ENCODE assay signal across 8 cellular contexts in the genomic region with DNA sequence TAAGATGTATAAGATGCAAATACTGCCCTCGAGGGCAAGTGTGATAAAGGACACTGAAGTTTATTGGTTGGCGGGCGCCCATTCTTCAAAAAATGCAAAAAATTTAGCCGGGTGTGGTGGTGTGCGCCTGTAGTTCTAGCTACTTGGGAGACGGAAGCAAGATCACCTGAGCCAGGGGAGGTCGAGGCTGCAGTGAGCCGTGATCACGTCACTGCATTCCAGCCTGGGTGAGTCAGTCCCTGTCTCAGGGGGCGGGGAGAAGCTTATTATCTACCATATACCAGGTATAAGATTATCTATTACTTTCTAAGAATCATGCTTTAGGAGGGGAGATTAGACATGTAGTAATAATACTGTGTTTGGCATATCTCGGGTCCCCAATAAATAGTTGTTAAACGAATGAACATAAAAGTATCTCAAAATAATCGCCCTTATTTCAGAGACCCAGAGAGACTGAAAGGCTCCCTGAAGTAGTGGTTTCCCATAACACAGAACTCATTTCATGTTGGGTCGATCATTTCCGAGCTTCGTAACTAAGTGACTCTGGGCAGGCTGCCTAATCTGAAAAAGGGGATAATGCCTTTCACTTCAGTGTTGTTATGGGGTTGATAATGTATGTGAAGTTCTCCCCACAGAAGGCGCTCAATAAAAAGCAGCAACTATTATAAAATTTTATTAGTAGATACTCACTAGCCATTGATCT. TPM values are rescaled to one million over a fixed set of nuclear protein-coding genes. Genes with fewer than 3 reads are reported as not detected.
DNase-seq lines count a peak whose midpoint lies in the region; ATAC-seq and TF ChIP-seq lines count a peak whose summit lies in the region.

No MANE protein-coding gene starts in this region.

- intact Hi-C loops in A673 (cut with micrococcal nuclease; ENCODE audit: unreplicated experiment): no loop called here
- intact Hi-C loops in activated T-helper 2 cell treated with anti-CD3 and anti-CD28 coated beads, Interferon-gamma antibody, Interleukin-2, Interleukin-4, amounts not matched to agents 10 μg/mL and 5 μg/mL and 100 μg/mL, durations not matched to agents 14 hours and 24 hours and 36 hours (cut with micrococcal nuclease): loop anchor here (5.0 kb wide), 4 partner anchors 68 to 1372 kb away; a partner anchor contains a TSS

- peaks cover 26% of the 10 kb centered on the region for H3K4me1 Mint-ChIP-seq in activated T-helper 2 cell treated with anti-CD3 and anti-CD28 coated beads, Interferon-gamma antibody, Interleukin-2, Interleukin-4, amounts not matched to agents 10 μg/mL and 5 μg/mL and 100 μg/mL, durations not matched to agents 14 hours and 24 hours and 36 hours (ENCODE audit: low read depth)

- DNase-seq in A673 (ENCODE audit: low spot score) (peak; percentile 21), HT-29 (ENCODE audit: low spot score) (peak; percentile 46), SHP77 treated with DMSO at 0.1 percent for 48 hours (lab: John Stamatoyannopoulos, UW) (no peak), NCI-H1048 (lab: John Stamatoyannopoulos, UW) (no peak)
- no peak for DNase-seq in activated T-helper 2 cell treated with anti-CD3 and anti-CD28 coated beads, Interferon-gamma antibody, Interleukin-2, Interleukin-4, amounts not matched to agents 10 μg/mL and 5 μg/mL and 100 μg/mL, durations not matched to agents 14 hours and 24 hours and 36 hours (ENCODE audit: low spot score)
- DNase-seq in stimulated activated CD4-positive, alpha-beta T cell treated with anti-CD3 and anti-CD28 coated beads, Interleukin-15, amount 100 ng/mL, for 24 hours: peak; percentile 55

- no TSS peak for BruUV-seq in A673 (replicated peaks; lab: Mats Ljungman, UMichigan)

- H3K36me3 Mint-ChIP-seq in activated T-helper 2 cell treated with anti-CD3 and anti-CD28 coated beads, Interferon-gamma antibody, Interleukin-2, Interleukin-4, amounts not matched to agents 10 μg/mL and 5 μg/mL and 100 μg/mL, durations not matched to agents 14 hours and 24 hours and 36 hours (ENCODE audit: low read depth): peaks cover 22% of the 10 kb centered on the region

- peak overlapping the region; percentile 78 for H3K4me3 ChIP-seq in A673 (ENCODE audit: low read depth, low read length, poor library complexity, severe bottlenecking)
- peak overlapping the region; percentile 97 for H3K4me3 ChIP-seq in iPS-18a (ENCODE audit: low read length)

- H3K27ac Mint-ChIP-seq in activated T-helper 2 cell treated with anti-CD3 and anti-CD28 coated beads, Interferon-gamma antibody, Interleukin-2, Interleukin-4, amounts not matched to agents 10 μg/mL and 5 μg/mL and 100 μg/mL, durations not matched to agents 14 hours and 24 hours and 36 hours: peak overlapping the region; percentile 99

- H3K4me3 Mint-ChIP-seq in activated T-helper 2 cell treated with anti-CD3 and anti-CD28 coated beads, Interferon-gamma antibody, Interleukin-2, Interleukin-4, amounts not matched to agents 10 μg/mL and 5 μg/mL and 100 μg/mL, durations not matched to agents 14 hours and 24 hours and 36 hours (ENCODE audit: low read depth): peak overlapping the region; percentile 99

- H3K27me3 Mint-ChIP-seq in activated T-helper 2 cell treated with anti-CD3 and anti-CD28 coated beads, Interferon-gamma antibody, Interleukin-2, Interleukin-4, amounts not matched to agents 10 μg/mL and 5 μg/mL and 100 μg/mL, durations not matched to agents 14 hours and 24 hours and 36 hours (ENCODE audit: low read depth): no peaks in the 10 kb centered on the region

- no peaks in the 10 kb centered on the region for H3K27me3 ChIP-seq in A673 (replicated peaks; ENCODE audit: insufficient read depth, low read depth, low read length, poor library complexity)
- no peaks in the 10 kb centered on the region for H3K27me3 ChIP-seq in iPS-18a (ENCODE audit: control insufficient read depth, insufficient read depth, low read length)

- peak overlapping the region; percentile 97 for H3K9ac ChIP-seq in iPS-18a (ENCODE audit: low read length)

- H3K36me3 ChIP-seq in A673 (ENCODE audit: insufficient read depth, low read length, poor library complexity, severe bottlenecking): no peaks in the 10 kb centered on the region
- no peaks in the 10 kb centered on the region for H3K36me3 ChIP-seq in iPS-18a (ENCODE audit: control insufficient read depth, low read depth, low read length)

- CTCF ChIA-PET in A673 (lab: Charles Lee): no interaction called here

- H3K4me1 ChIP-seq in A673 (ENCODE audit: insufficient read depth, low read length, poor library complexity, severe bottlenecking): peaks cover 33% of the 10 kb centered on the region
- peaks cover 24% of the 10 kb centered on the region for H3K4me1 ChIP-seq in iPS-18a (ENCODE audit: control insufficient read depth, low read depth, low read length)

- TF ChIP-seq CTCF in A673 (conservative IDR thresholded peaks at IDR 0.05; ENCODE audit: low read depth, low read length): no peak

- H3K27ac ChIP-seq in A673 (ENCODE audit: low read depth, low read length, poor library complexity, severe bottlenecking) (peak overlapping the region; percentile 84), iPS-18a (ENCODE audit: low read length) (peak overlapping the region; percentile 87)

- POLR2A ChIA-PET in A673 (lab: Charles Lee; ENCODE audit: low non-redundant PET): interaction anchor here (0.6 kb wide), 1 partner anchor 280 kb away, joined by 3 read pairs; no protein-coding TSS in a partner anchor

- H3K9me3 Mint-ChIP-seq in activated T-helper 2 cell treated with anti-CD3 and anti-CD28 coated beads, Interferon-gamma antibody, Interleukin-2, Interleukin-4, amounts not matched to agents 10 μg/mL and 5 μg/mL and 100 μg/mL, durations not matched to agents 14 hours and 24 hours and 36 hours: no peaks in the 10 kb centered on the region

- no peak for ATAC-seq in GM18909 (IDR thresholded peaks at IDR 0.05; ENCODE audit: poor library complexity, unreplicated experiment)

- H3K9me3 ChIP-seq in A673 (ENCODE audit: low read depth, low read length, poor library complexity, severe bottlenecking): no peaks in the 10 kb centered on the region
- no peaks in the 10 kb centered on the region for H3K9me3 ChIP-seq in iPS-18a (ENCODE audit: control insufficient read depth, low read depth, low read length)

RNA-seq across cellular contexts. Expression of a gene that starts 1.2 kb away (rescaled TPM):
- total RNA-seq in A673 (2021): 48.5 and 62.7 TPM in 2 replicates
- total RNA-seq in HT-29 (2014; rRNA removed; shearing (Covaris generic)): 23.6 and 32.9 TPM in 2 replicates
- 45.5 and 51.4 TPM in 2 replicates for total RNA-seq in activated T-helper 2 cell treated with anti-CD3 and anti-CD28 coated beads, Interferon-gamma antibody, Interleukin-2, Interleukin-4, amounts not matched to agents 10 μg/mL and 5 μg/mL and 100 μg/mL, durations not matched to agents 14 hours and 24 hours and 36 hours

RNA-seq across cellular contexts. Expression of a gene that starts 1.9 kb away (rescaled TPM):
- total RNA-seq in A673 (2021): 0.39 and 1.1 TPM in 2 replicates
- total RNA-seq in HT-29 (2014; rRNA removed; shearing (Covaris generic)): 0.16 and 0.28 TPM in 2 replicates
- total RNA-seq in activated T-helper 2 cell treated with anti-CD3 and anti-CD28 coated beads, Interferon-gamma antibody, Interleukin-2, Interleukin-4, amounts not matched to agents 10 μg/mL and 5 μg/mL and 100 μg/mL, durations not matched to agents 14 hours and 24 hours and 36 hours: 1.6 and 3.1 TPM in 2 replicates

RNA-seq across cellular contexts. Expression of a gene that starts 57.0 kb away (rescaled TPM):
- not detected in 2 replicates for total RNA-seq in A673 (2021)
- total RNA-seq in HT-29 (2014; rRNA removed; shearing (Covaris generic)): not detected in 2 replicates
- not detected in 2 replicates for total RNA-seq in activated T-helper 2 cell treated with anti-CD3 and anti-CD28 coated beads, Interferon-gamma antibody, Interleukin-2, Interleukin-4, amounts not matched to agents 10 μg/mL and 5 μg/mL and 100 μg/mL, durations not matched to agents 14 hours and 24 hours and 36 hours

Comparison
In these comparisons a context has a peak if more than half of its experiments do, and no peak if none do; other contexts are left out.
1. DNase-seq: peak in A673 (single experiment), HT-29 (single experiment) and stimulated activated CD4-positive, alpha-beta T cell treated with anti-CD3 and anti-CD28 coated beads, Interleukin-15, amount 100 ng/mL, for 24 hours (single experiment); none in activated T-helper 2 cell treated with anti-CD3 and anti-CD28 coated beads, Interferon-gamma antibody, Interleukin-2, Interleukin-4, amounts not matched to agents 10 μg/mL and 5 μg/mL and 100 μg/mL, durations not matched to agents 14 hours and 24 hours and 36 hours (single experiment), SHP77 treated with DMSO at 0.1 percent for 48 hours (single experiment) and NCI-H1048 (single experiment).